8 cellular contexts compared by ENCODE assay signal in genomic region chr16:29996773-29997250, GRCh38. TPM values are rescaled to one million over a fixed set of nuclear protein-coding genes. Genes with fewer than 3 reads are reported as not detected.
A peak's percentile ranks its signal among the peaks of the same experiment; 100 is the strongest.
DNase-seq lines count a peak whose midpoint lies in the region; ATAC-seq, FAIRE-seq and TF ChIP-seq lines count a peak whose summit lies in the region.

No MANE protein-coding gene starts in this region.

- no peak for TF ChIP-seq POLR2A in GM12891 (IDR thresholded peaks at IDR 0.05; ENCODE audit: low read depth, low read length)

- H3K27me3 ChIP-seq in RWPE2 (ENCODE audit: insufficient read depth, poor library complexity, severe bottlenecking) = no peaks in the 10 kb centered on the region

- peak; percentile 40 for FAIRE-seq in GM12891 (lab: Jason Lieb, UNC)

- ATAC-seq in RWPE2 (ENCODE audit: low read depth) = no peak
- no peak for ATAC-seq in HG02642 (IDR thresholded peaks at IDR 0.05; ENCODE audit: poor library complexity, unreplicated experiment)
- no peak for ATAC-seq in GM21447 (IDR thresholded peaks at IDR 0.05; ENCODE audit: unreplicated experiment)

- H3K9me3 ChIP-seq in RWPE2 (ENCODE audit: severe bottlenecking) = no peaks in the 10 kb centered on the region

- DNase-seq in GM12891 (ENCODE audit: insufficient read length, low spot score) = no peak
- DNase-seq in RWPE2 (ENCODE audit: low spot score) = no peak
- no peak for DNase-seq in fibroblast of mammary gland (ENCODE audit: low read depth)
- no peak for DNase-seq in retinal pigment epithelial cell (ENCODE audit: low read depth)
- DNase-seq in NCI-H524 treated with DMSO at 0.1 percent for 48 hours (lab: John Stamatoyannopoulos, UW) = no peak
- DNase-seq in activated effector memory CD4-positive, alpha-beta T cell treated with anti-CD3 and anti-CD28 coated beads, Interleukin-2, amount 50 U/mL, for 16 hours = no peak

- peak overlapping the region; percentile 89 for H3K27ac ChIP-seq in RWPE2 (ENCODE audit: poor library complexity, severe bottlenecking)

- peaks cover 5% of the 10 kb centered on the region for H3K4me1 ChIP-seq in RWPE2 (ENCODE audit: insufficient read depth, poor library complexity, severe bottlenecking)

- no peak for TF ChIP-seq CTCF in RWPE2 (IDR thresholded peaks at IDR 0.05; ENCODE audit: poor library complexity, severe bottlenecking)
- no peak for TF ChIP-seq CTCF in fibroblast of mammary gland (conservative IDR thresholded peaks at IDR 0.05; ENCODE audit: control insufficient read depth, insufficient read depth, low read depth, low read length)
- no peak for TF ChIP-seq CTCF in retinal pigment epithelial cell (conservative IDR thresholded peaks at IDR 0.05; ENCODE audit: low read depth, low read length)

- H3K4me3 ChIP-seq in RWPE2 (ENCODE audit: severe bottlenecking) (peak overlapping the region; percentile 77), fibroblast of mammary gland (ENCODE audit: control insufficient read depth, low read depth, low read length) (peak overlapping the region; percentile 92), retinal pigment epithelial cell (ENCODE audit: low read length) (peak overlapping the region; percentile 94)

- H3K36me3 ChIP-seq in RWPE2 (ENCODE audit: low read depth) = peaks cover 23% of the 10 kb centered on the region

TF ChIP-seq in GM12891, 5 proteins besides CTCF, POLR2A, EP300 and RAD21:
- TF ChIP-seq PAX5 (IDR thresholded peaks at IDR 0.05; ENCODE audit: insufficient read depth, low read length, severe bottlenecking) (no peak), POU2F2 (IDR thresholded peaks at IDR 0.05; ENCODE audit: low read depth, low read length) (no peak), POLR2AphosphoS5 (IDR thresholded peaks at IDR 0.05; ENCODE audit: low read depth, low read length) (no peak), TAF1 (IDR thresholded peaks at IDR 0.05; ENCODE audit: low read depth, low read length) (no peak), SPI1 (IDR thresholded peaks at IDR 0.05; ENCODE audit: low read depth, low read length) (no peak)

RNA-seq across cellular contexts. Expression of gene INO80E, which starts 0.8 kb away (rescaled TPM):
- polyA plus RNA-seq in GM12891 (2012; ENCODE audit: low read depth, missing spikeins) = 51.9 TPM

RNA-seq across cellular contexts. Expression of gene HIRIP3, which starts 1.4 kb away (rescaled TPM):
- 21.1 TPM for polyA plus RNA-seq in GM12891 (2012; ENCODE audit: low read depth, missing spikeins)

RNA-seq across cellular contexts. Expression of gene DOC2A, which starts 14.0 kb away (rescaled TPM):
- polyA plus RNA-seq in GM12891 (2012; ENCODE audit: low read depth, missing spikeins) = 0.19 TPM

RNA-seq across cellular contexts. Expression of gene TAOK2, which starts 23.1 kb away (rescaled TPM):
- polyA plus RNA-seq in GM12891 (2012; ENCODE audit: low read depth, missing spikeins) = 12.2 TPM

RNA-seq across cellular contexts. Expression of gene C16orf92, which starts 26.2 kb away (rescaled TPM):
- polyA plus RNA-seq in GM12891 (2012; ENCODE audit: low read depth, missing spikeins) = not detected
